Comparison of ENCODE assay signal across 1 cellular context in the genomic region with DNA sequence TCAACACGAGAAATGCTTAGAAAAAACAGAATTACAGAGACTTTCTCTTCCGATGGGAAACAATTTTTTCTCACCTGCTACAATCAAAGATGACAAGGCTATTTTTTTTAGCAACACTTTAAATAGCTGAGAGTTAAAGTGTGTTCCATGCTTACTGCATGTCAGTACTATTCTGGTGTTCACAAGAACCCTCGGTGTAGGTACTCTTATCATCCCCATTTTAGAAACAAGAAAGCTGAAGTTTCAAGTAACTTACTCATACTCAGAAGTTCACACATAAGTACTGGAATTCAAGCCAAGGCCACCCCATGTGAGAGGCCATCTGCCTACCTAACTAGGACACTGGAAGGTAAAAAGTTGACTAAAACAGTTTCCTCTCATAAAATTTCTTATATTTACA.
A peak's percentile ranks its signal among the peaks of the same experiment; 100 is the strongest.
TF ChIP-seq lines count a peak whose summit lies in the region.

No MANE protein-coding gene starts in this region.

TF ChIP-seq in GM12878, 131 proteins besides CTCF, POLR2A, EP300 and RAD21 (continued from another document):
- TF ChIP-seq CUX1 (IDR thresholded peaks at IDR 0.05; ENCODE audit: insufficient replicate concordance, low read depth, low read length) (peak; percentile 87), CEBPB (IDR thresholded peaks at IDR 0.05; ENCODE audit: borderline replicate concordance in 1 of 2, low read depth in 2 of 2, low read length in 2 of 2) (no peak), ATF7 (IDR thresholded peaks at IDR 0.05; ENCODE audit: low read depth) (peak; percentile 27; the same call in 1 of the 2 replicates), PML (IDR thresholded peaks at IDR 0.05; ENCODE audit: low read length) (0 out of 2 replicates have a peak, but pooled peaks have one; percentile 16), ESRRA (IDR thresholded peaks at IDR 0.05; ENCODE audit: low read length) (no peak), MEF2A (IDR thresholded peaks at IDR 0.05; ENCODE audit: insufficient read depth, low read depth, low read length) (peak; percentile 88), CBFB (IDR thresholded peaks at IDR 0.05; ENCODE audit: low read depth) (no peak), RCOR1 (conservative IDR thresholded peaks at IDR 0.05; ENCODE audit: low read depth, low read length) (no peak), MEF2B (IDR thresholded peaks at IDR 0.05; ENCODE audit: partially characterized antibody, poor library complexity, severe bottlenecking) (peak; percentile 74), TBL1XR1 (IDR thresholded peaks at IDR 0.05; ENCODE audit: low read depth, low read length) (peak; percentile 60; the same call in 1 of the 2 replicates), YY1 (IDR thresholded peaks at IDR 0.05; ENCODE audit: low read depth, low read length) (0 out of 2 replicates have a peak, but pooled peaks have one; percentile 36), ZNF622 (IDR thresholded peaks at IDR 0.05) (no peak), BHLHE40 (IDR thresholded peaks at IDR 0.05; ENCODE audit: borderline replicate concordance in 1 of 2, low read depth in 2 of 2, low read length in 1 of 2) (peak in 1 of 2 experiments; percentile 20; a peak in 1 of 4 replicates), TCF12 (IDR thresholded peaks at IDR 0.05; ENCODE audit: low read depth, low read length) (0 out of 2 replicates have a peak, but pooled peaks have one; percentile 16), GATAD2B (conservative IDR thresholded peaks at IDR 0.05; ENCODE audit: low read depth) (0 out of 2 replicates have a peak, but pooled peaks have one; percentile 33), NFIC (IDR thresholded peaks at IDR 0.05; ENCODE audit: low read depth, low read length) (peak; percentile 83), ZNF384 (IDR thresholded peaks at IDR 0.05; ENCODE audit: borderline replicate concordance, low read depth, low read length) (peak; percentile 80), EED (IDR thresholded peaks at IDR 0.05; ENCODE audit: low read depth) (no peak), JUNB (IDR thresholded peaks at IDR 0.05) (peak; percentile 69), ZZZ3 (IDR thresholded peaks at IDR 0.05; ENCODE audit: control insufficient read depth, insufficient read length, low read depth) (no peak), ZNF687 (IDR thresholded peaks at IDR 0.05) (peak; percentile 62), KLF5 (IDR thresholded peaks at IDR 0.05; ENCODE audit: partially characterized antibody) (no peak), SREBF2 (IDR thresholded peaks at IDR 0.05; ENCODE audit: low read length) (no peak), RAD51 (IDR thresholded peaks at IDR 0.05) (no peak), RUNX3 (IDR thresholded peaks at IDR 0.05; ENCODE audit: low read length) (0 out of 2 replicates have a peak, but pooled peaks have one; percentile 20), CHD2 (IDR thresholded peaks at IDR 0.05; ENCODE audit: borderline replicate concordance, low read depth, low read length) (0 out of 2 replicates have a peak, but pooled peaks have one; percentile 27), SP1 (IDR thresholded peaks at IDR 0.05; ENCODE audit: low read depth, low read length) (peak; percentile 8), EZH2 (IDR thresholded peaks at IDR 0.05; ENCODE audit: borderline replicate concordance, control insufficient read depth, low read depth, low read length) (no peak), IKZF2 (IDR thresholded peaks at IDR 0.05) (0 out of 4 replicates have a peak, but pooled peaks of 1 of the 2 experiments have one; percentile 10), ZBED1 (IDR thresholded peaks at IDR 0.05; ENCODE audit: borderline replicate concordance) (peak; percentile 87), BACH1 (IDR thresholded peaks at IDR 0.05; ENCODE audit: borderline replicate concordance) (peak; percentile 20; the same call in 1 of the 2 replicates), TAF1 (IDR thresholded peaks at IDR 0.05; ENCODE audit: borderline replicate concordance, low read depth, low read length) (peak; percentile 38; the same call in 1 of the 2 replicates), CREM (IDR thresholded peaks at IDR 0.05; ENCODE audit: low read depth) (peak; percentile 33), FOXM1 (IDR thresholded peaks at IDR 0.05; ENCODE audit: low read depth, low read length) (0 out of 2 replicates have a peak, but pooled peaks have one; percentile 59), IRF4 (IDR thresholded peaks at IDR 0.05; ENCODE audit: low read depth, low read length) (0 out of 2 replicates have a peak, but pooled peaks have one; percentile 24), NR2F1 (conservative IDR thresholded peaks at IDR 0.05) (no peak), CREB1 (IDR thresholded peaks at IDR 0.05; ENCODE audit: low read depth) (0 out of 2 replicates have a peak, but pooled peaks have one; percentile 14)
- TF ChIP-seq, protein P1, sequence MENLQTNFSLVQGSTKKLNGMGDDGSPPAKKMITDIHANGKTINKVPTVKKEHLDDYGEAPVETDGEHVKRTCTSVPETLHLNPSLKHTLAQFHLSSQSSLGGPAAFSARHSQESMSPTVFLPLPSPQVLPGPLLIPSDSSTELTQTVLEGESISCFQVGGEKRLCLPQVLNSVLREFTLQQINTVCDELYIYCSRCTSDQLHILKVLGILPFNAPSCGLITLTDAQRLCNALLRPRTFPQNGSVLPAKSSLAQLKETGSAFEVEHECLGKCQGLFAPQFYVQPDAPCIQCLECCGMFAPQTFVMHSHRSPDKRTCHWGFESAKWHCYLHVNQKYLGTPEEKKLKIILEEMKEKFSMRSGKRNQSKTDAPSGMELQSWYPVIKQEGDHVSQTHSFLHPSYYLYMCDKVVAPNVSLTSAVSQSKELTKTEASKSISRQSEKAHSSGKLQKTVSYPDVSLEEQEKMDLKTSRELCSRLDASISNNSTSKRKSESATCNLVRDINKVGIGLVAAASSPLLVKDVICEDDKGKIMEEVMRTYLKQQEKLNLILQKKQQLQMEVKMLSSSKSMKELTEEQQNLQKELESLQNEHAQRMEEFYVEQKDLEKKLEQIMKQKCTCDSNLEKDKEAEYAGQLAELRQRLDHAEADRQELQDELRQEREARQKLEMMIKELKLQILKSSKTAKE (IDR thresholded peaks at IDR 0.05; ENCODE audit: low read depth, poor library complexity, severe bottlenecking): peak; percentile 27
- TF ChIP-seq, protein P2, sequence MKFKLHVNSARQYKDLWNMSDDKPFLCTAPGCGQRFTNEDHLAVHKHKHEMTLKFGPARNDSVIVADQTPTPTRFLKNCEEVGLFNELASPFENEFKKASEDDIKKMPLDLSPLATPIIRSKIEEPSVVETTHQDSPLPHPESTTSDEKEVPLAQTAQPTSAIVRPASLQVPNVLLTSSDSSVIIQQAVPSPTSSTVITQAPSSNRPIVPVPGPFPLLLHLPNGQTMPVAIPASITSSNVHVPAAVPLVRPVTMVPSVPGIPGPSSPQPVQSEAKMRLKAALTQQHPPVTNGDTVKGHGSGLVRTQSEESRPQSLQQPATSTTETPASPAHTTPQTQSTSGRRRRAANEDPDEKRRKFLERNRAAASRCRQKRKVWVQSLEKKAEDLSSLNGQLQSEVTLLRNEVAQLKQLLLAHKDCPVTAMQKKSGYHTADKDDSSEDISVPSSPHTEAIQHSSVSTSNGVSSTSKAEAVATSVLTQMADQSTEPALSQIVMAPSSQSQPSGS (IDR thresholded peaks at IDR 0.05; ENCODE audit: low read length): peak; percentile 99
TF ChIP-seq in GM12878: peak in this region for 28.
